Comparison of ENCODE assay signal across 1 cellular context in the genomic region with DNA sequence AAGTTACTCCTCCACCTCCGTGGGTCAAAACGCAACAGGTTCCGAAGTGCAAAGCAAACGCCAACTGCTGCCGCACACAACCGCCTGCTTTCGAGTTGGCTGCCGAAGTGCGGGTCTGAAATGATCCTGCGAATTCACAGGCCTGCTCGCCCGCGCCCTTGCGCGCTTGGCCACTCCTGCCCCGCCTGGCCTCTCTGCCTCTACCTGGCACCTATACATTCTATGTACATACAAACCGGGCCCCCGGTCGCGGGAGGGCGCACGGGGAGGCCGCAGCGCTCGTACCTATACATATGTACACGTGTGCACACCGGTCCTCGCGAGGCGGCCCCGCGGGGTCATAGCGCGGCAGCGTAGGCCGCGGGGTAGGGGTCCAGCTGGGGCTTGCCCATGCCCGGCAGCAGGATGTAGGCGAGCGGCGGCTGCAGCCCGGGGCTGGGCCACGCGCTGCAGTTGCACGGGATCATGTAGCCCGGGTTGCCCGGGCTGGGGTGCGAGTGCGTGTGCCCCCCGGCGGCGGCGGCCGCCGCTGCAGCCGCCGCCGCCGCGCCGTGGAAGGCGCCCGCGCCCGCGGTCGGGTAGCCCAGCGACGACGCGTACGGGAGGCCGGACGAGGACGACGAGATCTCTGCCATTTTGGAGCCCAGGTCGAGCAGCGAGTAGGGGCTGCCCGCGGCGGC.
TF ChIP-seq lines count a peak whose summit lies in the region.

No MANE protein-coding gene starts in this region.

TF ChIP-seq in HepG2, 621 proteins besides CTCF, POLR2A, EP300 and RAD21 (continued from another document):
- TF ChIP-seq ZNF687 (CRISPR knock-in tag; IDR thresholded peaks at IDR 0.05): peak; percentile 53
- no peak for TF ChIP-seq KLF15 (CRISPR knock-in tag; IDR thresholded peaks at IDR 0.05; ENCODE audit: borderline replicate concordance)
- TF ChIP-seq REPIN1 (CRISPR knock-in tag; IDR thresholded peaks at IDR 0.05; ENCODE audit: borderline replicate concordance, low read depth): no peak
- TF ChIP-seq KDM5B (CRISPR knock-in tag; IDR thresholded peaks at IDR 0.05; ENCODE audit: borderline replicate concordance): 0 out of 2 replicates have a peak, but pooled peaks have one; percentile 21
- TF ChIP-seq RNF2 (conservative IDR thresholded peaks at IDR 0.05; ENCODE audit: low read depth): 0 out of 2 replicates have a peak, but pooled peaks have one; percentile 25
- peak; percentile 22; the same call in 1 of the 2 replicates for TF ChIP-seq ZBTB33 (CRISPR knock-in tag; IDR thresholded peaks at IDR 0.05)
- TF ChIP-seq, protein P1, sequence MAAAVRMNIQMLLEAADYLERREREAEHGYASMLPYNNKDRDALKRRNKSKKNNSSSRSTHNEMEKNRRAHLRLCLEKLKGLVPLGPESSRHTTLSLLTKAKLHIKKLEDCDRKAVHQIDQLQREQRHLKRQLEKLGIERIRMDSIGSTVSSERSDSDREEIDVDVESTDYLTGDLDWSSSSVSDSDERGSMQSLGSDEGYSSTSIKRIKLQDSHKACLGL (CRISPR knock-in tag; IDR thresholded peaks at IDR 0.05): 0 out of 2 replicates have a peak, but pooled peaks have one; percentile 28
- TF ChIP-seq UBTF (CRISPR knock-in tag; IDR thresholded peaks at IDR 0.05): 0 out of 2 replicates have a peak, but pooled peaks have one; percentile 36
- TF ChIP-seq PATZ1 (CRISPR knock-in tag; IDR thresholded peaks at IDR 0.05): 0 out of 2 replicates have a peak, but pooled peaks have one; percentile 11
- TF ChIP-seq ZNF460 (CRISPR knock-in tag; IDR thresholded peaks at IDR 0.05; ENCODE audit: borderline replicate concordance): no peak
- TF ChIP-seq, protein P2, sequence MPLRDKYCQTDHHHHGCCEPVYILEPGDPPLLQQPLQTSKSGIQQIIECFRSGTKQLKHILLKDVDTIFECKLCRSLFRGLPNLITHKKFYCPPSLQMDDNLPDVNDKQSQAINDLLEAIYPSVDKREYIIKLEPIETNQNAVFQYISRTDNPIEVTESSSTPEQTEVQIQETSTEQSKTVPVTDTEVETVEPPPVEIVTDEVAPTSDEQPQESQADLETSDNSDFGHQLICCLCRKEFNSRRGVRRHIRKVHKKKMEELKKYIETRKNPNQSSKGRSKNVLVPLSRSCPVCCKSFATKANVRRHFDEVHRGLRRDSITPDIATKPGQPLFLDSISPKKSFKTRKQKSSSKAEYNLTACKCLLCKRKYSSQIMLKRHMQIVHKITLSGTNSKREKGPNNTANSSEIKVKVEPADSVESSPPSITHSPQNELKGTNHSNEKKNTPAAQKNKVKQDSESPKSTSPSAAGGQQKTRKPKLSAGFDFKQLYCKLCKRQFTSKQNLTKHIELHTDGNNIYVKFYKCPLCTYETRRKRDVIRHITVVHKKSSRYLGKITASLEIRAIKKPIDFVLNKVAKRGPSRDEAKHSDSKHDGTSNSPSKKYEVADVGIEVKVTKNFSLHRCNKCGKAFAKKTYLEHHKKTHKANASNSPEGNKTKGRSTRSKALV (CRISPR knock-in tag; IDR thresholded peaks at IDR 0.05): peak; percentile 74; the same call in 1 of the 2 replicates
- TF ChIP-seq IRX3 (CRISPR knock-in tag; IDR thresholded peaks at IDR 0.05; ENCODE audit: borderline replicate concordance, low read depth): no peak
- 0 out of 2 replicates have a peak, but pooled peaks have one; percentile 29 for TF ChIP-seq ZNF225 (CRISPR knock-in tag; IDR thresholded peaks at IDR 0.05)
